In the genomic region with DNA sequence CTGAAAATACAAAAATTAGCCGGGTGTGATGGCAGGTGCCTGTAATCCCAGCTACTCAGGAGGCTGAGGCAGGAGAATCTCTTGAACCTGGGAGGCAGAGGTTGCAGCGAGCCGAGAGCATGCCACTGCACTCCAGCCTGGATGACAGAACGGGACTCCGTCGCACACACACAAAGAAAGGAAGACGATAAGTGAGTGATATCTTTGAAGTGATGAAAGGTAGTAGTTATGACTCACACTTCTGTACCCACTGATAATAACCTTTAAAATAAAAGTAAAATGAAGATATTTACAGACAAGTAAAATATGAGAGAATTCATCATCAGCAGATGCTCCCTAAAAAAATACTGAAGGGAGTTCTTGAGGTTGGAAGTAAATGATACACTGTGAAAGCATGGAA, we compare ENCODE assay signal across 21 cellular contexts.
DNase-seq lines count a peak whose midpoint lies in the region; ATAC-seq, FAIRE-seq and TF ChIP-seq lines count a peak whose summit lies in the region.
"Had no signal": no experiment of that assay in that cellular context is flagged by ENCODE, and none has a peak within 500 bp of the region (broad histone marks: within the 10 kb centered on the region; RNA-seq: fewer than 3 reads in every experiment).

No MANE protein-coding gene starts in this region.

- no peak overlapping the region for H3K27ac ChIP-seq in K562 (ENCODE audit: extremely low read depth, low read depth, low read length)
- H3K27ac ChIP-seq: 22Rv1, BLaER1, C4-2B had no signal

- H3K9me3 Mint-ChIP-seq in activated CD4-positive, alpha-beta T cell treated with anti-CD3 and anti-CD28 coated beads for 36 hours (ENCODE audit: low read depth) = peaks cover 8% of the 10 kb centered on the region
- H3K9me3 Mint-ChIP-seq in stimulated activated naive CD8-positive, alpha-beta T cell treated with anti-CD3 and anti-CD28 coated beads, Interleukin-15, amount 100 ng/mL, for 72 hours = peaks cover 7 to 12% of the 10 kb centered on the region in 2 donors
- peaks cover 5% of the 10 kb centered on the region for H3K9me3 Mint-ChIP-seq in stimulated activated effector memory CD8-positive, alpha-beta T cell treated with anti-CD3 and anti-CD28 coated beads, Interleukin-12 subunit alpha, Interleukin-12 subunit beta, amount 100 ng/mL, for 72 hours

- CTCF ChIA-PET in activated CD4-positive, alpha-beta T cell treated with anti-CD3 and anti-CD28 coated beads for 36 hours (lab: Charles Lee) = no interaction called here
- CTCF ChIA-PET in K562 (lab: Yijun Ruan, JAX; ENCODE audit: low intra/inter-chr PET ratio) = no interaction called here

- no peak overlapping the region for H3K9ac ChIP-seq in K562 (ENCODE audit: insufficient read depth in 1 of 2, low read depth in 2 of 2, low read length in 2 of 2)
- H3K9ac ChIP-seq: BLaER1 had no signal

- H3K36me3 ChIP-seq in K562 (ENCODE audit: control insufficient read depth, insufficient read depth, low read length) = no peaks in the 10 kb centered on the region
- H3K36me3 ChIP-seq: BLaER1, HAP-1 had no signal

- H3K79me2 ChIP-seq in K562 (ENCODE audit: control insufficient read depth, insufficient read depth, low read length) = no peaks in the 10 kb centered on the region

- peak; percentile 91 for ATAC-seq in activated CD4-positive, alpha-beta T cell treated with anti-CD3 and anti-CD28 coated beads for 36 hours
- ATAC-seq in stimulated activated naive CD8-positive, alpha-beta T cell treated with anti-CD3 and anti-CD28 coated beads, Interleukin-15, amount 100 ng/mL, for 72 hours = peak; percentile 90
- no peak for ATAC-seq in stimulated activated naive CD8-positive, alpha-beta T cell treated with anti-CD3 and anti-CD28 coated beads, Interleukin-15, Interleukin-2, amounts not matched to agents 100 U/mL and 50 U/mL, for 24 hours
- no peak for ATAC-seq in K562
- ATAC-seq in stimulated activated effector memory CD8-positive, alpha-beta T cell treated with anti-CD3 and anti-CD28 coated beads, Interleukin-12 subunit alpha, Interleukin-12 subunit beta, amount 100 ng/mL, for 72 hours = peak; percentile 60

- H3K27me3 ChIP-seq in K562 (ENCODE audit: control insufficient read depth in 2 of 2, insufficient read depth in 2 of 2, low read length in 2 of 2) = peaks cover 0 to 5% of the 10 kb centered on the region in 2 experiments; a peak in 1 of 5 replicates
- H3K27me3 ChIP-seq: BLaER1 had no signal

- WGBS in K562 (ENCODE audit: insufficient coverage, low coverage, missing lambda C conversion rate) = 3% methylated on average over 4 of the region's 7 CpGs

- POLR2A ChIA-PET in activated CD4-positive, alpha-beta T cell treated with anti-CD3 and anti-CD28 coated beads for 36 hours (lab: Charles Lee) = no interaction called here
- POLR2A ChIA-PET in K562 (lab: Yijun Ruan, JAX) = no interaction called here

- TF ChIP-seq EP300 in K562 (IDR thresholded peaks at IDR 0.05; ENCODE audit: low read length) = no peak

- no peaks in the 10 kb centered on the region for H3K9me1 ChIP-seq in K562 (ENCODE audit: control insufficient read depth, insufficient read depth, low read length)

- no peaks in the 10 kb centered on the region for H3K4me1 ChIP-seq in K562 (replicated peaks in 1 of 2; ENCODE audit: control insufficient read depth in 2 of 2, insufficient read depth in 2 of 2, low read length in 2 of 2)
- H3K4me1 ChIP-seq: BLaER1, HAP-1 had no signal

- H3K36me3 Mint-ChIP-seq in activated CD4-positive, alpha-beta T cell treated with anti-CD3 and anti-CD28 coated beads for 36 hours (ENCODE audit: low read depth) = no peaks in the 10 kb centered on the region
- no peaks in the 10 kb centered on the region for H3K36me3 Mint-ChIP-seq in stimulated activated effector memory CD8-positive, alpha-beta T cell treated with anti-CD3 and anti-CD28 coated beads, Interleukin-12 subunit alpha, Interleukin-12 subunit beta, amount 100 ng/mL, for 72 hours
- H3K36me3 Mint-ChIP-seq: CD4-positive, CD25-positive, alpha-beta regulatory T cell had no signal

- no peaks in the 10 kb centered on the region for H3K9me3 ChIP-seq in K562 (replicated peaks; ENCODE audit: control insufficient read depth, insufficient read depth, low read depth, low read length)
- H3K9me3 ChIP-seq: HAP-1 had no signal

- peaks cover 13% of the 10 kb centered on the region for H3K4me1 Mint-ChIP-seq in activated CD4-positive, alpha-beta T cell treated with anti-CD3 and anti-CD28 coated beads for 36 hours
- peaks cover 14% of the 10 kb centered on the region for H3K4me1 Mint-ChIP-seq in stimulated activated naive CD8-positive, alpha-beta T cell treated with anti-CD3 and anti-CD28 coated beads, Interleukin-15, amount 100 ng/mL, for 72 hours
- no peaks in the 10 kb centered on the region for H3K4me1 Mint-ChIP-seq in stimulated activated effector memory CD8-positive, alpha-beta T cell treated with anti-CD3 and anti-CD28 coated beads, Interleukin-12 subunit alpha, Interleukin-12 subunit beta, amount 100 ng/mL, for 72 hours
- H3K4me1 Mint-ChIP-seq: B cell had no signal

- in situ Hi-C loops in K562 (cut with MboI) = no loop called here

- TF ChIP-seq CTCF in K562 (IDR thresholded peaks at IDR 0.05 in 2 of 3, conservative IDR thresholded peaks at IDR 0.05 in 1 of 3; ENCODE audit: insufficient read depth in 2 of 3, low read depth in 1 of 3, low read length in 3 of 3) = no peak

- no peak overlapping the region for H3K4me3 ChIP-seq in K562
- H3K4me3 ChIP-seq: BLaER1, HAP-1 had no signal

- TF ChIP-seq RAD21 in K562 (CRISPR knock-in tag; conservative IDR thresholded peaks at IDR 0.05 in 1 of 2, IDR thresholded peaks at IDR 0.05 in 1 of 2) = no peak

- peak; percentile 30 for DNase-seq in activated CD4-positive, alpha-beta T cell treated with anti-CD3 and anti-CD28 coated beads for 36 hours
- DNase-seq in activated CD4-positive, alpha-beta T cell treated with anti-CD3 and anti-CD28 coated beads for 4 hours = no peak
- peak; percentile 4 to 12 for DNase-seq in stimulated activated naive CD8-positive, alpha-beta T cell treated with anti-CD3 and anti-CD28 coated beads, Interleukin-15, amount 100 ng/mL, for 72 hours
- no peak for DNase-seq in stimulated activated naive CD8-positive, alpha-beta T cell treated with anti-CD3 and anti-CD28 coated beads, Interleukin-15, Interleukin-2, amounts not matched to agents 100 U/mL and 50 U/mL, for 24 hours
- DNase-seq in K562 (ENCODE audit: extremely low read depth in 1 of 4, low spot score in 3 of 4) (no peak), activated gamma-delta T cell treated with Interleukin-2 at 50 U/mL for 16 hours (no peak), NCI-H1048 (lab: John Stamatoyannopoulos, UW) (no peak)
- DNase-seq in stimulated activated effector memory CD8-positive, alpha-beta T cell treated with anti-CD3 and anti-CD28 coated beads, Interleukin-12 subunit alpha, Interleukin-12 subunit beta, amount 100 ng/mL, for 72 hours (ENCODE audit: low spot score in 2 of 2) = no peak
- DNase-seq: Calu3, COR-L47, DND-41, GOT3, HFFc6 had no signal

- TF ChIP-seq POLR2A in K562 (conservative IDR thresholded peaks at IDR 0.05) = no peak

- H3K27me3 Mint-ChIP-seq in activated CD4-positive, alpha-beta T cell treated with anti-CD3 and anti-CD28 coated beads for 36 hours = no peaks in the 10 kb centered on the region
- H3K27me3 Mint-ChIP-seq in stimulated activated naive CD8-positive, alpha-beta T cell treated with anti-CD3 and anti-CD28 coated beads, Interleukin-15, amount 100 ng/mL, for 72 hours = no peaks in the 10 kb centered on the region

- FAIRE-seq in K562 (lab: Jason Lieb, UNC) = no peak
- FAIRE-seq: GM12892, H54 had no signal

- no peak overlapping the region for H3K4me3 Mint-ChIP-seq in activated CD4-positive, alpha-beta T cell treated with anti-CD3 and anti-CD28 coated beads for 36 hours
- peak overlapping the region; percentile 60 to 67 for H3K4me3 Mint-ChIP-seq in stimulated activated naive CD8-positive, alpha-beta T cell treated with anti-CD3 and anti-CD28 coated beads, Interleukin-15, amount 100 ng/mL, for 72 hours
- no peak overlapping the region for H3K4me3 Mint-ChIP-seq in stimulated activated effector memory CD8-positive, alpha-beta T cell treated with anti-CD3 and anti-CD28 coated beads, Interleukin-12 subunit alpha, Interleukin-12 subunit beta, amount 100 ng/mL, for 72 hours
- H3K4me3 Mint-ChIP-seq: B cell, HFFc6 had no signal

- H3K4me2 ChIP-seq in K562 (ENCODE audit: insufficient read depth, low read length) = no peak overlapping the region
- H3K4me2 ChIP-seq: BLaER1 had no signal

- H3K27ac Mint-ChIP-seq in activated CD4-positive, alpha-beta T cell treated with anti-CD3 and anti-CD28 coated beads for 36 hours = no peak overlapping the region
- peak overlapping the region in 1 of 2 donors; percentile 60 for H3K27ac Mint-ChIP-seq in stimulated activated naive CD8-positive, alpha-beta T cell treated with anti-CD3 and anti-CD28 coated beads, Interleukin-15, amount 100 ng/mL, for 72 hours
- no peak overlapping the region for H3K27ac Mint-ChIP-seq in stimulated activated effector memory CD8-positive, alpha-beta T cell treated with anti-CD3 and anti-CD28 coated beads, Interleukin-12 subunit alpha, Interleukin-12 subunit beta, amount 100 ng/mL, for 72 hours
- H3K27ac Mint-ChIP-seq: B cell; CD4-positive, CD25-positive, alpha-beta regulatory T cell; HFFc6 had no signal

- no peaks in the 10 kb centered on the region for H4K20me1 ChIP-seq in K562 (replicated peaks; ENCODE audit: control insufficient read depth, insufficient read depth, low read length)
- H4K20me1 ChIP-seq: BLaER1 had no signal

- intact Hi-C loops in activated CD4-positive, alpha-beta T cell treated with anti-CD3 and anti-CD28 coated beads for 36 hours (cut with DNase I, micrococcal nuclease) = no loop called here
- intact Hi-C loops in K562 (cut with micrococcal nuclease) = no loop called here

- no TSS peak for BruUV-seq in K562 (replicated peaks; lab: Mats Ljungman, UMichigan)

- H2AFZ ChIP-seq in K562 (ENCODE audit: low read depth, low read length) = no peak overlapping the region

TF ChIP-seq in K562, 482 proteins besides CTCF, POLR2A, EP300 and RAD21:
- TF ChIP-seq POLR3G (IDR thresholded peaks at IDR 0.05; ENCODE audit: extremely low read depth, insufficient read length, insufficient replicate concordance) (no peak), MEIS2 (IDR thresholded peaks at IDR 0.05; ENCODE audit: partially characterized antibody) (peak; percentile 11)

Comparison
In these comparisons a context has a peak if more than half of its experiments do, and no peak if none do; other contexts are left out.
1. ATAC-seq: peak in activated CD4-positive, alpha-beta T cell treated with anti-CD3 and anti-CD28 coated beads for 36 hours (single experiment), stimulated activated naive CD8-positive, alpha-beta T cell treated with anti-CD3 and anti-CD28 coated beads, Interleukin-15, amount 100 ng/mL, for 72 hours (single experiment) and stimulated activated effector memory CD8-positive, alpha-beta T cell treated with anti-CD3 and anti-CD28 coated beads, Interleukin-12 subunit alpha, Interleukin-12 subunit beta, amount 100 ng/mL, for 72 hours (single experiment); none in stimulated activated naive CD8-positive, alpha-beta T cell treated with anti-CD3 and anti-CD28 coated beads, Interleukin-15, Interleukin-2, amounts not matched to agents 100 U/mL and 50 U/mL, for 24 hours (single experiment) and K562 (single experiment).
2. DNase-seq: peak in activated CD4-positive, alpha-beta T cell treated with anti-CD3 and anti-CD28 coated beads for 36 hours (single experiment) and stimulated activated naive CD8-positive, alpha-beta T cell treated with anti-CD3 and anti-CD28 coated beads, Interleukin-15, amount 100 ng/mL, for 72 hours (2 of 2); none in activated CD4-positive, alpha-beta T cell treated with anti-CD3 and anti-CD28 coated beads for 4 hours (0 of 2), stimulated activated naive CD8-positive, alpha-beta T cell treated with anti-CD3 and anti-CD28 coated beads, Interleukin-15, Interleukin-2, amounts not matched to agents 100 U/mL and 50 U/mL, for 24 hours (single experiment), K562 (0 of 4), stimulated activated effector memory CD8-positive, alpha-beta T cell treated with anti-CD3 and anti-CD28 coated beads, Interleukin-12 subunit alpha, Interleukin-12 subunit beta, amount 100 ng/mL, for 72 hours (0 of 2), activated gamma-delta T cell treated with Interleukin-2 at 50 U/mL for 16 hours (single experiment) and NCI-H1048 (single experiment).
3. H3K4me3 Mint-ChIP-seq: peak in stimulated activated naive CD8-positive, alpha-beta T cell treated with anti-CD3 and anti-CD28 coated beads, Interleukin-15, amount 100 ng/mL, for 72 hours (2 of 2); none in activated CD4-positive, alpha-beta T cell treated with anti-CD3 and anti-CD28 coated beads for 36 hours (single experiment) and stimulated activated effector memory CD8-positive, alpha-beta T cell treated with anti-CD3 and anti-CD28 coated beads, Interleukin-12 subunit alpha, Interleukin-12 subunit beta, amount 100 ng/mL, for 72 hours (single experiment).